ENCODE assay signal across 16 cellular contexts in the genomic region with DNA sequence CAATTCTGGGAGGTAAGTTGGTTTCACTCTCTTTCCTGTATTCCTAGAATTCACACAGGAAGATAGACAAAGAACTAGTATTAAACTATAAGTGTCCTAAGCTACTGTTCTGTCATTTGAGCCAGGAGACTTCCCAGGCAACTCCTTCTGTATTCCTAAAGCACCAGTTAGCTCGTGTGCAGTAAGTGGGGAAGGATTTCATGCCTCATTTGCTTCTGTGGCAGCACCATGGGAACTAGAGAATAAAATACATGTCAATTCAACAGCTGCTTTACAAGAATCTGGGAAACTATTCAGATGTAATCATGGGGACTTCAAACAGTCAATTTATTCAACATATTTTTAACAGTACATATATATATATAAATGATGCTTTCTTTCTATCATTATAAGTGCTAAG.
A peak's percentile ranks its signal among the peaks of the same experiment; 100 is the strongest.
DNase-seq lines count a peak whose midpoint lies in the region; TF ChIP-seq lines count a peak whose summit lies in the region.
"Had no signal": no experiment of that assay in that cellular context is flagged by ENCODE, and none has a peak within 500 bp of the region (broad histone marks: within the 10 kb centered on the region; RNA-seq: fewer than 3 reads in every experiment).

No MANE protein-coding gene starts in this region.

- peak; percentile 15 for DNase-seq in NCI-H748 (lab: John Stamatoyannopoulos, UW; ENCODE audit: unreplicated experiment)
- no peak for DNase-seq in NCI-H748 treated with DMSO at 0.1 percent for 48 hours (lab: John Stamatoyannopoulos, UW)
- DNase-seq in NCI-H446 treated with DMSO at 0.1 percent for 48 hours (lab: John Stamatoyannopoulos, UW) = peak; percentile 35
- peak; percentile 51 for DNase-seq in kidney epithelial cell (ENCODE audit: low read depth)
- no peak for DNase-seq in activated CD4-positive, CD25-positive, alpha-beta regulatory T cell (lab: John Stamatoyannopoulos, UW)
- no peak for DNase-seq in stimulated activated naive CD4-positive, alpha-beta T cell (lab: John Stamatoyannopoulos, UW)
- no peak for DNase-seq in AG08395 (ENCODE audit: low spot score)
- DNase-seq in G401 (ENCODE audit: low spot score) = no peak
- DNase-seq: activated naive CD4-positive, alpha-beta T cell treated with anti-CD3 and anti-CD28 coated beads, Interleukin-2, amount 10 ng/mL, durations not matched to agents 7 days and 5 days; amniotic stem cell; C1 segment of cervical spinal cord; Calu3; Kasumi-1; Peyer's patch had no signal

- in situ Hi-C loops in G401 (cut with HindIII; ENCODE audit: low sequenced_read_pairs) = no loop called here

- H3K4me3 ChIP-seq in kidney epithelial cell (ENCODE audit: low read depth, low read length) = no peak overlapping the region
- H3K4me3 ChIP-seq: Peyer's patch, prostate gland had no signal

- no peaks in the 10 kb centered on the region for H3K36me3 ChIP-seq in kidney epithelial cell (ENCODE audit: control insufficient read depth, insufficient read depth, low read length)
- H3K36me3 ChIP-seq: neutrophil, Peyer's patch, prostate gland had no signal

- H3K27me3 ChIP-seq in kidney epithelial cell (ENCODE audit: control insufficient read depth, insufficient read depth, low read length) = no peaks in the 10 kb centered on the region
- H3K27me3 ChIP-seq: neutrophil, Peyer's patch had no signal

- no peak for TF ChIP-seq CTCF in kidney epithelial cell (IDR thresholded peaks at IDR 0.05; ENCODE audit: insufficient read depth, low read length, poor library complexity, severe bottlenecking)

Comparison
In these comparisons a context has a peak if more than half of its experiments do, and no peak if none do; other contexts are left out.
1. DNase-seq: peak in NCI-H748 (single experiment), NCI-H446 treated with DMSO at 0.1 percent for 48 hours (single experiment) and kidney epithelial cell (single experiment); none in NCI-H748 treated with DMSO at 0.1 percent for 48 hours (single experiment), activated CD4-positive, CD25-positive, alpha-beta regulatory T cell (0 of 4), stimulated activated naive CD4-positive, alpha-beta T cell (0 of 6), AG08395 (single experiment) and G401 (single experiment).